In the genomic region with DNA sequence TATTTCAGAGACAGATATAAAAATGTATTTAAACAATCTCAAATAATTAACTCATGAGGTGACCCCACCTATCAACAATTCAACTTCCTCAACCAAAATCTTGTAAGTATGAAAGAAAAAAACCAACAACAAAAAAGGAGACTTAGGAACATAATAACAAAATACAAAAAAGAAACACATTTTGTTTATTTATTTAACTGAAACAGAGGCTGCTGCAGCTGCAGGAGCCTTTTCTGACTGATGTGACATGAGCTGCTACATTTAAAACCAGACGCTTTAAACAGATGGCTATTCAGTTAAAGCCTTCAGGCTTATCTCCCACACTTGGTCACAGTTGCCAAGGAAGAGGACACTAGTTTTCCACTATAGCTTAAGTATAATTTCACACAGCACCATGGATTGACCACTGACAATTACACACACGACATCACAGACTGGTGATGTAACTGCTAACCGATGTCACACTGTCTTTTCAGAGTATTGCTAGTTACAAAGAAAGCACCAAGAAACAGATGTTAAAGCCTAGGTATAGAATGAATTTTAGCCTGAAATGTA, we compare ENCODE assay signal across 1 cellular context.
TF ChIP-seq lines count a peak whose summit lies in the region.

No MANE protein-coding gene starts in this region.

TF ChIP-seq in K562, 482 proteins besides CTCF, POLR2A, EP300 and RAD21 (continued from another document):
- TF ChIP-seq, protein P1, sequence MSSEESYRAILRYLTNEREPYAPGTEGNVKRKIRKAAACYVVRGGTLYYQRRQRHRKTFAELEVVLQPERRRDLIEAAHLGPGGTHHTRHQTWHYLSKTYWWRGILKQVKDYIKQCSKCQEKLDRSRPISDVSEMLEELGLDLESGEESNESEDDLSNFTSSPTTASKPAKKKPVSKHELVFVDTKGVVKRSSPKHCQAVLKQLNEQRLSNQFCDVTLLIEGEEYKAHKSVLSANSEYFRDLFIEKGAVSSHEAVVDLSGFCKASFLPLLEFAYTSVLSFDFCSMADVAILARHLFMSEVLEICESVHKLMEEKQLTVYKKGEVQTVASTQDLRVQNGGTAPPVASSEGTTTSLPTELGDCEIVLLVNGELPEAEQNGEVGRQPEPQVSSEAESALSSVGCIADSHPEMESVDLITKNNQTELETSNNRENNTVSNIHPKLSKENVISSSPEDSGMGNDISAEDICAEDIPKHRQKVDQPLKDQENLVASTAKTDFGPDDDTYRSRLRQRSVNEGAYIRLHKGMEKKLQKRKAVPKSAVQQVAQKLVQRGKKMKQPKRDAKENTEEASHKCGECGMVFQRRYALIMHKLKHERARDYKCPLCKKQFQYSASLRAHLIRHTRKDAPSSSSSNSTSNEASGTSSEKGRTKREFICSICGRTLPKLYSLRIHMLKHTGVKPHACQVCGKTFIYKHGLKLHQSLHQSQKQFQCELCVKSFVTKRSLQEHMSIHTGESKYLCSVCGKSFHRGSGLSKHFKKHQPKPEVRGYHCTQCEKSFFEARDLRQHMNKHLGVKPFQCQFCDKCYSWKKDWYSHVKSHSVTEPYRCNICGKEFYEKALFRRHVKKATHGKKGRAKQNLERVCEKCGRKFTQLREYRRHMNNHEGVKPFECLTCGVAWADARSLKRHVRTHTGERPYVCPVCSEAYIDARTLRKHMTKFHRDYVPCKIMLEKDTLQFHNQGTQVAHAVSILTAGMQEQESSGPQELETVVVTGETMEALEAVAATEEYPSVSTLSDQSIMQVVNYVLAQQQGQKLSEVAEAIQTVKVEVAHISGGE (CRISPR knock-in tag; IDR thresholded peaks at IDR 0.05) = 0 out of 6 replicates have a peak, but pooled peaks of 1 of the 3 experiments have one; percentile 23
- TF ChIP-seq, protein P2, sequence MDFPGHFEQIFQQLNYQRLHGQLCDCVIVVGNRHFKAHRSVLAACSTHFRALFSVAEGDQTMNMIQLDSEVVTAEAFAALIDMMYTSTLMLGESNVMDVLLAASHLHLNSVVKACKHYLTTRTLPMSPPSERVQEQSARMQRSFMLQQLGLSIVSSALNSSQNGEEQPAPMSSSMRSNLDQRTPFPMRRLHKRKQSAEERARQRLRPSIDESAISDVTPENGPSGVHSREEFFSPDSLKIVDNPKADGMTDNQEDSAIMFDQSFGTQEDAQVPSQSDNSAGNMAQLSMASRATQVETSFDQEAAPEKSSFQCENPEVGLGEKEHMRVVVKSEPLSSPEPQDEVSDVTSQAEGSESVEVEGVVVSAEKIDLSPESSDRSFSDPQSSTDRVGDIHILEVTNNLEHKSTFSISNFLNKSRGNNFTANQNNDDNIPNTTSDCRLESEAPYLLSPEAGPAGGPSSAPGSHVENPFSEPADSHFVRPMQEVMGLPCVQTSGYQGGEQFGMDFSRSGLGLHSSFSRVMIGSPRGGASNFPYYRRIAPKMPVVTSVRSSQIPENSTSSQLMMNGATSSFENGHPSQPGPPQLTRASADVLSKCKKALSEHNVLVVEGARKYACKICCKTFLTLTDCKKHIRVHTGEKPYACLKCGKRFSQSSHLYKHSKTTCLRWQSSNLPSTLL (IDR thresholded peaks at IDR 0.05) = no peak
- TF ChIP-seq, protein P3, sequence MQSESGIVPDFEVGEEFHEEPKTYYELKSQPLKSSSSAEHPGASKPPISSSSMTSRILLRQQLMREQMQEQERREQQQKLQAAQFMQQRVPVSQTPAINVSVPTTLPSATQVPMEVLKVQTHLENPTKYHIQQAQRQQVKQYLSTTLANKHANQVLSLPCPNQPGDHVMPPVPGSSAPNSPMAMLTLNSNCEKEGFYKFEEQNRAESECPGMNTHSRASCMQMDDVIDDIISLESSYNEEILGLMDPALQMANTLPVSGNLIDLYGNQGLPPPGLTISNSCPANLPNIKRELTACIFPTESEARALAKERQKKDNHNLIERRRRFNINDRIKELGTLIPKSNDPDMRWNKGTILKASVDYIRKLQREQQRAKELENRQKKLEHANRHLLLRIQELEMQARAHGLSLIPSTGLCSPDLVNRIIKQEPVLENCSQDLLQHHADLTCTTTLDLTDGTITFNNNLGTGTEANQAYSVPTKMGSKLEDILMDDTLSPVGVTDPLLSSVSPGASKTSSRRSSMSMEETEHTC (IDR thresholded peaks at IDR 0.05) = no peak
- no peak for TF ChIP-seq FOXK2 (conservative IDR thresholded peaks at IDR 0.05 in 1 of 2, IDR thresholded peaks at IDR 0.05 in 1 of 2; ENCODE audit: low read depth in 2 of 2)
